ENCODE assay signal across 1 cellular context in genomic region chr2:12613137-12613912, GRCh38.
TF ChIP-seq lines count a peak whose summit lies in the region.

No MANE protein-coding gene starts in this region.

TF ChIP-seq in GM23338, 12 proteins besides CTCF, POLR2A, EP300 and RAD21:
- TF ChIP-seq ZNF462 (CRISPR knock-in tag; IDR thresholded peaks at IDR 0.05) (no peak), ZNF114 (CRISPR knock-in tag; IDR thresholded peaks at IDR 0.05) (no peak), ZNF331 (CRISPR knock-in tag; IDR thresholded peaks at IDR 0.05; ENCODE audit: low read depth) (no peak), STAT1 (IDR thresholded peaks at IDR 0.05; ENCODE audit: unreplicated experiment) (no peak), ETS1 (IDR thresholded peaks at IDR 0.05) (no peak), EZH2phosphoT487 (IDR thresholded peaks at IDR 0.05; ENCODE audit: unreplicated experiment) (no peak), REST (IDR thresholded peaks at IDR 0.05; ENCODE audit: unreplicated experiment) (no peak), CREB1 (CRISPR knock-in tag; IDR thresholded peaks at IDR 0.05; ENCODE audit: low read depth) (no peak), POLR2AphosphoS5 (IDR thresholded peaks at IDR 0.05; ENCODE audit: low read depth) (no peak)
